Comparison of ENCODE assay signal across 1 cellular context in the genomic region with DNA sequence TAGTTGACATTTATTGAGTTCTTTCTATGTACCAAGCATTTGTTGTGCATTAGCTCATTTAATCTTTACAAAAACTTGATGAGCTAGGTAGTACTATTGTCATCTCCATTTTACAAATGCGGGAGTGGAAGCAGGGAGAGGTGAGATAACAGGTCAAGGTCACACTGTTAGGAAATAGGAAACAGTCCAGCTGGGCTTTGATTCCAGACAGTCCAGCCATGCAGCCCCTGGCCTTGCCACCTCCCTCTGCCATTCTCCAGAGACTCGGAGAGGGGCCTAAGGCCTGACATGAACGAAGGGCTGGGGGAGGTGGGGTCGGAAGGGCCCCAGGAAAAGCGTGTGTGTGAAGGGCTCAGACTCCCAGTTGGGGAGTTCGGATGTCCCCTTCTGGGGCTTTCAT.
TF ChIP-seq lines count a peak whose summit lies in the region.

No MANE protein-coding gene starts in this region.

TF ChIP-seq in HepG2, 621 proteins besides CTCF, POLR2A, EP300 and RAD21 (continued from another document and continues in another):
- 0 out of 2 replicates have a peak, but pooled peaks have one; percentile 26 for TF ChIP-seq ZSCAN21 (CRISPR knock-in tag; IDR thresholded peaks at IDR 0.05; ENCODE audit: borderline replicate concordance)
- TF ChIP-seq AKNA (CRISPR knock-in tag; IDR thresholded peaks at IDR 0.05; ENCODE audit: borderline replicate concordance) = no peak
- TF ChIP-seq BRCA1 (CRISPR knock-in tag; IDR thresholded peaks at IDR 0.05) = no peak
- no peak for TF ChIP-seq SSRP1 (CRISPR knock-in tag; IDR thresholded peaks at IDR 0.05)
- TF ChIP-seq TEAD3 (CRISPR knock-in tag; optimal IDR thresholded peaks at IDR 0.05; ENCODE audit: borderline replicate concordance) = peak; percentile 61
- TF ChIP-seq ZNF556 (CRISPR knock-in tag; IDR thresholded peaks at IDR 0.05; ENCODE audit: borderline replicate concordance) = no peak
- TF ChIP-seq ZNF672 (CRISPR knock-in tag; IDR thresholded peaks at IDR 0.05) = no peak
- TF ChIP-seq ATF1 (CRISPR knock-in tag; IDR thresholded peaks at IDR 0.05) = no peak
- no peak for TF ChIP-seq MTF2 (CRISPR knock-in tag; IDR thresholded peaks at IDR 0.05; ENCODE audit: borderline replicate concordance)
- TF ChIP-seq ARNT (IDR thresholded peaks at IDR 0.05) = no peak
- no peak for TF ChIP-seq POLR2AphosphoS5 (IDR thresholded peaks at IDR 0.05; ENCODE audit: low read depth, low read length)
- TF ChIP-seq ZNF841 (CRISPR knock-in tag; IDR thresholded peaks at IDR 0.05; ENCODE audit: borderline replicate concordance) = no peak
- no peak for TF ChIP-seq ZNF510 (CRISPR knock-in tag; IDR thresholded peaks at IDR 0.05; ENCODE audit: low read depth)
- TF ChIP-seq RCOR2 (CRISPR knock-in tag; IDR thresholded peaks at IDR 0.05) = peak; percentile 46; the same call in 1 of the 2 replicates
- no peak for TF ChIP-seq ZNF296 (CRISPR knock-in tag; conservative IDR thresholded peaks at IDR 0.05)
- TF ChIP-seq, protein P1, sequence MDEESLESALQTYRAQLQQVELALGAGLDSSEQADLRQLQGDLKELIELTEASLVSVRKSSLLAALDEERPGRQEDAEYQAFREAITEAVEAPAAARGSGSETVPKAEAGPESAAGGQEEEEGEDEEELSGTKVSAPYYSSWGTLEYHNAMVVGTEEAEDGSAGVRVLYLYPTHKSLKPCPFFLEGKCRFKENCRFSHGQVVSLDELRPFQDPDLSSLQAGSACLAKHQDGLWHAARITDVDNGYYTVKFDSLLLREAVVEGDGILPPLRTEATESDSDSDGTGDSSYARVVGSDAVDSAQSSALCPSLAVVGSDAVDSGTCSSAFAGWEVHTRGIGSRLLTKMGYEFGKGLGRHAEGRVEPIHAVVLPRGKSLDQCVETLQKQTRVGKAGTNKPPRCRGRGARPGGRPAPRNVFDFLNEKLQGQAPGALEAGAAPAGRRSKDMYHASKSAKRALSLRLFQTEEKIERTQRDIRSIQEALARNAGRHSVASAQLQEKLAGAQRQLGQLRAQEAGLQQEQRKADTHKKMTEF (CRISPR knock-in tag; IDR thresholded peaks at IDR 0.05) = peak; percentile 42; the same call in 1 of the 2 replicates
- peak; percentile 72; the same call in 1 of the 2 replicates for TF ChIP-seq ZNF7 (CRISPR knock-in tag; IDR thresholded peaks at IDR 0.05)
- no peak for TF ChIP-seq SATB2 (CRISPR knock-in tag; IDR thresholded peaks at IDR 0.05)
- no peak for TF ChIP-seq ZNF549 (CRISPR knock-in tag; IDR thresholded peaks at IDR 0.05)
- TF ChIP-seq BATF2 (CRISPR knock-in tag; IDR thresholded peaks at IDR 0.05) = no peak
- no peak for TF ChIP-seq ZNF678 (CRISPR knock-in tag; IDR thresholded peaks at IDR 0.05)
- no peak for TF ChIP-seq ZNF598 (CRISPR knock-in tag; IDR thresholded peaks at IDR 0.05; ENCODE audit: borderline replicate concordance)
- no peak for TF ChIP-seq EZH2 (conservative IDR thresholded peaks at IDR 0.05; ENCODE audit: low read depth, low read length)
- TF ChIP-seq RBM22 (optimal IDR thresholded peaks at IDR 0.05; ENCODE audit: low read length) = no peak
- no peak for TF ChIP-seq ARNT2 (CRISPR knock-in tag; IDR thresholded peaks at IDR 0.05; ENCODE audit: low read depth)
- peak; percentile 98 for TF ChIP-seq RARA (CRISPR knock-in tag; IDR thresholded peaks at IDR 0.05)
- no peak for TF ChIP-seq ZNF746 (CRISPR knock-in tag; IDR thresholded peaks at IDR 0.05)
- no peak for TF ChIP-seq ZNF839 (CRISPR knock-in tag; IDR thresholded peaks at IDR 0.05; ENCODE audit: borderline replicate concordance)
- TF ChIP-seq MYNN (CRISPR knock-in tag; IDR thresholded peaks at IDR 0.05; ENCODE audit: low read depth) = no peak
- no peak for TF ChIP-seq ZNF337 (CRISPR knock-in tag; IDR thresholded peaks at IDR 0.05; ENCODE audit: borderline replicate concordance, low read depth)
- no peak for TF ChIP-seq AHDC1 (CRISPR knock-in tag; IDR thresholded peaks at IDR 0.05; ENCODE audit: borderline replicate concordance)
- TF ChIP-seq U2AF1 (optimal IDR thresholded peaks at IDR 0.05; ENCODE audit: low read depth, low read length) = no peak
- peak; percentile 94 for TF ChIP-seq RXRB (CRISPR knock-in tag; IDR thresholded peaks at IDR 0.05; ENCODE audit: borderline replicate concordance)
- no peak for TF ChIP-seq NRL (CRISPR knock-in tag; IDR thresholded peaks at IDR 0.05; ENCODE audit: borderline replicate concordance)
- TF ChIP-seq JUNB (CRISPR knock-in tag; IDR thresholded peaks at IDR 0.05; ENCODE audit: borderline replicate concordance) = no peak
- no peak for TF ChIP-seq RFX5 (IDR thresholded peaks at IDR 0.05; ENCODE audit: low read depth, low read length)
- no peak for TF ChIP-seq IKZF4 (CRISPR knock-in tag; IDR thresholded peaks at IDR 0.05; ENCODE audit: borderline replicate concordance, low read depth, not compliant biosample characterization)
- TF ChIP-seq ZNF562 (CRISPR knock-in tag; IDR thresholded peaks at IDR 0.05; ENCODE audit: borderline replicate concordance) = no peak
- TF ChIP-seq ZBTB49 (CRISPR knock-in tag; IDR thresholded peaks at IDR 0.05; ENCODE audit: borderline replicate concordance) = peak; percentile 62; the same call in 1 of the 2 replicates
- TF ChIP-seq GPN1 (CRISPR knock-in tag; IDR thresholded peaks at IDR 0.05; ENCODE audit: borderline replicate concordance) = no peak
- TF ChIP-seq KDM5A (IDR thresholded peaks at IDR 0.05; ENCODE audit: borderline replicate concordance, low read length) = no peak
- no peak for TF ChIP-seq ZNF24 (IDR thresholded peaks at IDR 0.05)
